1 cellular context compared by ENCODE assay signal in genomic region chr1:89994231-89994804, GRCh38.
TF ChIP-seq lines count a peak whose summit lies in the region.

No MANE protein-coding gene starts in this region.

TF ChIP-seq in HepG2, 621 proteins besides CTCF, POLR2A, EP300 and RAD21 (continued from another document):
- TF ChIP-seq ZBTB42 (CRISPR knock-in tag; IDR thresholded peaks at IDR 0.05): no peak
